ENCODE assay signal across 15 cellular contexts in the genomic region with DNA sequence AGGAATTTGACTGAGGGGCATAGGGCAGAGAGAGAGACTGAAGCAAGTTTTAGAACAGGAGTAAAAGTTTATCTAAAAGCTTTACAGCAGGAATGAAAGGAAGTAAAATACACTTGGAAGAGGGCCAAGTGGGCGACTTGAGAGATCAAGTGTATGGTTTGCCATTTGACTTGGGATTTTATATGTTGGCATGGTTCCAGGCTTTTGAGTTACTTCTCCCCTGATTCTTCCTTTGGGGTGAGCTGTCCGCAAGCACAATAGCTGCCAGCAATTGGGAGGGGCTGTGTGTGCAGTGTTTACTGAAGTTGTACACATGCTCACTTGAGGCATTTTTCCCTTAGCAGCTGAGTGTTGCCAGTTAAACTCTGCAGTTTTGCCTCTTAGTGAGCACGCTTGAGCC.
DNase-seq lines count a peak whose midpoint lies in the region; ATAC-seq and TF ChIP-seq lines count a peak whose summit lies in the region.
"Had no signal": no experiment of that assay in that cellular context is flagged by ENCODE, and none has a peak within 500 bp of the region (broad histone marks: within the 10 kb centered on the region; RNA-seq: fewer than 3 reads in every experiment).

No MANE protein-coding gene starts in this region.

- peak; percentile 65 for DNase-seq in H4 (ENCODE audit: low spot score)
- DNase-seq in OCI-M1 (lab: John Stamatoyannopoulos, UW), result peak; percentile 17
- DNase-seq in epithelial cell of prostate (ENCODE audit: low read depth, low spot score), result peak; percentile 12
- DNase-seq in pons (ENCODE audit: low spot score), result peak; percentile 3
- DNase-seq in NCI-H2107 treated with DMSO at 0.1 percent for 48 hours (lab: John Stamatoyannopoulos, UW; ENCODE audit: unreplicated experiment), result no peak
- no peak for DNase-seq in testis
- no peak for DNase-seq in cortex of kidney (lab: John Stamatoyannopoulos, UW)
- no peak for DNase-seq in natural killer cell treated with Interleukin-12 subunit alpha and Interleukin-12 subunit beta and Interleukin-15 and Interleukin-18, amount 100 ng/mL, for 72 hours (ENCODE audit: low spot score)
- DNase-seq: H7; left ventricle myocardium inferior; NCI-H2081 treated with DMSO at 0.1 percent for 48 hours; stimulated activated CD4-positive, alpha-beta T cell treated with anti-CD3 and anti-CD28 coated beads, Interleukin-15, amount 100 ng/mL, for 24 hours; stimulated activated CD8-positive, alpha-beta memory T cell treated with anti-CD3 and anti-CD28 coated beads, Interleukin-4, amount 100 ng/mL, for 48 hours had no signal

- H3K27ac ChIP-seq in epithelial cell of prostate, result no peak overlapping the region
- no peak overlapping the region for H3K27ac ChIP-seq in testis
- H3K27ac ChIP-seq: left ventricle myocardium inferior had no signal

- TF ChIP-seq CTCF in testis (IDR thresholded peaks at IDR 0.05), result no peak

- WGBS in testis, 2 donors, result 33 to 50% methylated on average over 3 of the region's 3 CpGs

- no peak for ATAC-seq in natural killer cell treated with Interleukin-12 subunit alpha and Interleukin-12 subunit beta and Interleukin-15 and Interleukin-18, amount 100 ng/mL, for 72 hours

- peaks cover 20% of the 10 kb centered on the region for H3K9me3 Mint-ChIP-seq in natural killer cell treated with Interleukin-12 subunit alpha and Interleukin-12 subunit beta and Interleukin-15 and Interleukin-18, amount 100 ng/mL, for 72 hours

- no peaks in the 10 kb centered on the region for H3K27me3 ChIP-seq in testis

- H3K36me3 ChIP-seq in testis (ENCODE audit: low read depth, missing control alignments), result no peaks in the 10 kb centered on the region
- H3K36me3 ChIP-seq: left ventricle myocardium inferior had no signal

- no peak overlapping the region for H3K27ac Mint-ChIP-seq in natural killer cell treated with Interleukin-12 subunit alpha and Interleukin-12 subunit beta and Interleukin-15 and Interleukin-18, amount 100 ng/mL, for 72 hours
- H3K27ac Mint-ChIP-seq: B cell; T-helper 1 cell treated with Interleukin-12 subunit alpha and Interleukin-12 subunit beta and Interleukin-4 antibody, amounts not matched to agents 30 μg/mL and 1 μg/mL, for 36 hours had no signal

- intact Hi-C loops in testis (cut with DNase I; ENCODE audit: low total_unique reads), result no loop called here

- no peaks in the 10 kb centered on the region for H3K4me1 ChIP-seq in testis

- no peak for TF ChIP-seq POLR2A in testis (IDR thresholded peaks at IDR 0.05)

- H3K36me3 Mint-ChIP-seq in natural killer cell treated with Interleukin-12 subunit alpha and Interleukin-12 subunit beta and Interleukin-15 and Interleukin-18, amount 100 ng/mL, for 72 hours, result peaks cover 6% of the 10 kb centered on the region

- H3K4me1 Mint-ChIP-seq in natural killer cell treated with Interleukin-12 subunit alpha and Interleukin-12 subunit beta and Interleukin-15 and Interleukin-18, amount 100 ng/mL, for 72 hours (ENCODE audit: low read depth in 2 of 2), result no peaks in the 10 kb centered on the region
- H3K4me1 Mint-ChIP-seq: B cell had no signal

- no peaks in the 10 kb centered on the region for H3K9me3 ChIP-seq in testis

- H3K27me3 Mint-ChIP-seq in natural killer cell treated with Interleukin-12 subunit alpha and Interleukin-12 subunit beta and Interleukin-15 and Interleukin-18, amount 100 ng/mL, for 72 hours, result no peaks in the 10 kb centered on the region
- H3K27me3 Mint-ChIP-seq: B cell had no signal

- H3K4me3 Mint-ChIP-seq in natural killer cell treated with Interleukin-12 subunit alpha and Interleukin-12 subunit beta and Interleukin-15 and Interleukin-18, amount 100 ng/mL, for 72 hours, result no peak overlapping the region
- H3K4me3 Mint-ChIP-seq: B cell; T-helper 1 cell treated with Interleukin-12 subunit alpha and Interleukin-12 subunit beta and Interleukin-4 antibody, amounts not matched to agents 30 μg/mL and 1 μg/mL, for 36 hours had no signal

- no peak overlapping the region for H3K4me3 ChIP-seq in testis
- H3K4me3 ChIP-seq: left ventricle myocardium inferior had no signal

Comparison
In these comparisons a context has a peak if more than half of its experiments do, and no peak if none do; other contexts are left out.
1. DNase-seq: peak in H4 (single experiment), OCI-M1 (single experiment), epithelial cell of prostate (single experiment) and pons (single experiment); none in NCI-H2107 treated with DMSO at 0.1 percent for 48 hours (single experiment), testis (single experiment), cortex of kidney (single experiment) and natural killer cell treated with Interleukin-12 subunit alpha and Interleukin-12 subunit beta and Interleukin-15 and Interleukin-18, amount 100 ng/mL, for 72 hours (single experiment).